In genomic region chr16:19014456-19014855, GRCh38 we compare ENCODE assay signal across 18 cellular contexts. TPM values are rescaled to one million over a fixed set of nuclear protein-coding genes. Genes with fewer than 3 reads are reported as not detected.
DNase-seq lines count a peak whose midpoint lies in the region; ATAC-seq, FAIRE-seq and TF ChIP-seq lines count a peak whose summit lies in the region.
"Had no signal": no experiment of that assay in that cellular context is flagged by ENCODE, and none has a peak within 500 bp of the region (broad histone marks: within the 10 kb centered on the region; RNA-seq: fewer than 3 reads in every experiment).

No MANE protein-coding gene starts in this region.

- no peaks in the 10 kb centered on the region for H3K9me3 ChIP-seq in GM23248 (ENCODE audit: low read depth)
- H3K9me3 ChIP-seq in CD4-positive, alpha-beta T cell (ENCODE audit: control insufficient read depth, low read length): no peaks in the 10 kb centered on the region
- H3K9me3 ChIP-seq: HAP-1, SK-N-SH had no signal

- H3K4me2 ChIP-seq in GM23248 (ENCODE audit: unreplicated experiment) (no peak overlapping the region), mesendoderm (ENCODE audit: low read length) (no peak overlapping the region)
- H3K4me2 ChIP-seq: BLaER1, SK-N-SH had no signal

- POLR2A ChIA-PET in CD4-positive, alpha-beta T cell (lab: Charles Lee): no interaction called here

- ATAC-seq in CD4-positive, alpha-beta T cell (ENCODE audit: poor library complexity): no peak
- ATAC-seq: activated CD4-positive, CD25-positive, alpha-beta regulatory T cell treated with anti-CD3 and anti-CD28 coated beads, Interleukin-2, amount 50 U/mL, for 24 hours; stimulated activated memory B cell treated with anti-CD40 and anti-IgM and Interleukin-4, amounts not matched to agents 10 μg/mL and 1 μg/mL and 100 μg/mL, for 72 hours had no signal

- peak; percentile 29 for TF ChIP-seq CTCF in bronchial epithelial cell (IDR thresholded peaks at IDR 0.05; ENCODE audit: insufficient read depth, low read length, severe bottlenecking)
- no peak for TF ChIP-seq CTCF in CD4-positive, alpha-beta T cell (IDR thresholded peaks at IDR 0.05)

- H2AK5ac ChIP-seq in mesendoderm (ENCODE audit: low read length): no peak overlapping the region

- H4K8ac ChIP-seq in mesendoderm (ENCODE audit: low read depth, low read length): no peak overlapping the region

- no peak overlapping the region for H3K27ac Mint-ChIP-seq in CD4-positive, alpha-beta T cell
- H3K27ac Mint-ChIP-seq: stimulated activated memory B cell treated with anti-CD40 and anti-IgM and Interleukin-4, amounts not matched to agents 10 μg/mL and 1 μg/mL and 100 μg/mL, for 72 hours had no signal

- no peak overlapping the region for H3K56ac ChIP-seq in mesendoderm (ENCODE audit: low read length)

- no peaks in the 10 kb centered on the region for H3K9me2 ChIP-seq in GM23248 (ENCODE audit: insufficient read depth)
- H3K9me2 ChIP-seq: SK-N-SH had no signal

- H3K4me1 ChIP-seq in GM23248 (ENCODE audit: insufficient read depth): no peaks in the 10 kb centered on the region; the same call in 1 of the 2 replicates
- no peaks in the 10 kb centered on the region for H3K4me1 ChIP-seq in mesendoderm (ENCODE audit: control insufficient read depth, low read depth, low read length)
- H3K4me1 ChIP-seq: BLaER1, HAP-1 had no signal

- no peak overlapping the region for H3K9ac ChIP-seq in GM23248
- no peak overlapping the region for H3K9ac ChIP-seq in mesendoderm (ENCODE audit: low read length)
- H3K9ac ChIP-seq: BLaER1, SK-N-SH had no signal

- H2BK5ac ChIP-seq in mesendoderm (ENCODE audit: low read length): no peak overlapping the region

- CTCF ChIA-PET in CD4-positive, alpha-beta T cell (lab: Charles Lee): no interaction called here

- peaks cover under 1% of the 10 kb centered on the region for H3F3A ChIP-seq in GM23248 (ENCODE audit: insufficient read depth)

- H3K4me1 Mint-ChIP-seq in CD4-positive, alpha-beta T cell (ENCODE audit: low read depth): no peaks in the 10 kb centered on the region
- H3K4me1 Mint-ChIP-seq: stimulated activated memory B cell treated with anti-CD40 and anti-IgM and Interleukin-4, amounts not matched to agents 10 μg/mL and 1 μg/mL and 100 μg/mL, for 72 hours had no signal

- no peaks in the 10 kb centered on the region for H3K36me3 Mint-ChIP-seq in CD4-positive, alpha-beta T cell (ENCODE audit: low read depth)
- H3K36me3 Mint-ChIP-seq: stimulated activated memory B cell treated with anti-CD40 and anti-IgM and Interleukin-4, amounts not matched to agents 10 μg/mL and 1 μg/mL and 100 μg/mL, for 72 hours had no signal

- H3K36me3 ChIP-seq in GM23248 (ENCODE audit: low read depth): no peaks in the 10 kb centered on the region
- H3K36me3 ChIP-seq in bronchial epithelial cell (ENCODE audit: control insufficient read depth, insufficient read depth, low read length): peaks cover 10% of the 10 kb centered on the region
- H3K36me3 ChIP-seq in mesendoderm (ENCODE audit: control insufficient read depth, insufficient read depth, low read length): no peaks in the 10 kb centered on the region
- H3K36me3 ChIP-seq: BLaER1 had no signal

- no peaks in the 10 kb centered on the region for H3K9me3 Mint-ChIP-seq in CD4-positive, alpha-beta T cell
- H3K9me3 Mint-ChIP-seq: stimulated activated memory B cell treated with anti-CD40 and anti-IgM and Interleukin-4, amounts not matched to agents 10 μg/mL and 1 μg/mL and 100 μg/mL, for 72 hours had no signal

- no peaks in the 10 kb centered on the region for H3K27me3 ChIP-seq in GM23248 (replicated peaks; ENCODE audit: insufficient read depth)
- no peaks in the 10 kb centered on the region for H3K27me3 ChIP-seq in bronchial epithelial cell (ENCODE audit: control insufficient read depth, insufficient read depth, low read length)
- no peaks in the 10 kb centered on the region for H3K27me3 ChIP-seq in mesendoderm (ENCODE audit: insufficient read depth, low read length, poor library complexity)
- H3K27me3 ChIP-seq in CD4-positive, alpha-beta T cell (ENCODE audit: control insufficient read depth, insufficient read depth, low read length): no peaks in the 10 kb centered on the region
- H3K27me3 ChIP-seq: BLaER1 had no signal

- no peaks in the 10 kb centered on the region for H3K79me2 ChIP-seq in GM23248 (ENCODE audit: insufficient read depth)
- H3K79me2 ChIP-seq in mesendoderm (ENCODE audit: control insufficient read depth, insufficient read depth, low read length): no peaks in the 10 kb centered on the region

- no peak overlapping the region for H2BK15ac ChIP-seq in mesendoderm (replicated peaks; ENCODE audit: low read depth)

- in situ Hi-C loops in GM23248 (cut with MboI): no loop called here

- H3K4me3 ChIP-seq in GM23248 (no peak overlapping the region), bronchial epithelial cell (ENCODE audit: low read depth, low read length) (no peak overlapping the region), mesendoderm (ENCODE audit: low read length) (no peak overlapping the region)
- H3K4me3 ChIP-seq: BLaER1, coronary artery, HAP-1 had no signal

- no peak overlapping the region for H2BK120ac ChIP-seq in mesendoderm (ENCODE audit: low read depth, low read length)

- H3K79me1 ChIP-seq in mesendoderm (ENCODE audit: low read length): no peaks in the 10 kb centered on the region

- intact Hi-C loops in CD4-positive, alpha-beta T cell (cut with DNase I, micrococcal nuclease): no loop called here

- DNase-seq in GM23248 (peak; percentile 30), NCI-H69 (lab: John Stamatoyannopoulos, UW) (peak; percentile 33), bronchial epithelial cell (ENCODE audit: low read depth) (peak; percentile 19), mesendoderm (peak; percentile 34), AG08395 (ENCODE audit: low spot score) (no peak), NCI-H526 treated with DMSO at 0.1 percent for 48 hours (lab: John Stamatoyannopoulos, UW) (no peak), NCI-H2029 (lab: John Stamatoyannopoulos, UW) (no peak)
- no peak for DNase-seq in CD4-positive, alpha-beta T cell
- DNase-seq: NCI-H1436; NCI-H526; SK-N-SH; stimulated activated CD4-positive, alpha-beta T cell treated with anti-CD3 and anti-CD28 coated beads, Interleukin-4, amount 100 ng/mL, for 1 hour had no signal

- peak; percentile 85 for FAIRE-seq in bronchial epithelial cell (lab: Jason Lieb, UNC)
- FAIRE-seq: HTR-8/SVneo had no signal

- no peak overlapping the region for H3K18ac ChIP-seq in mesendoderm (ENCODE audit: low read length)

- H2AFZ ChIP-seq in GM23248: no peak overlapping the region

- WGBS in GM23248 (ENCODE audit: low coverage in 1 of 2, low lambda C conversion rate in 2 of 2, missing lambda C conversion rate in 2 of 2), 2 experiments: 62 to 68% methylated on average over 7 of the region's 7 CpGs
- no CpG with 5 or more reads among the region's 7 CpGs for WGBS in mesendoderm (ENCODE audit: extremely low coverage, insufficient coverage, low lambda C conversion rate)

- H3K27me3 Mint-ChIP-seq in CD4-positive, alpha-beta T cell: no peaks in the 10 kb centered on the region

- no peak overlapping the region for H3K4ac ChIP-seq in mesendoderm (ENCODE audit: low read depth, low read length)

- no peaks in the 10 kb centered on the region for H4K20me1 ChIP-seq in GM23248 (ENCODE audit: insufficient read depth)
- H4K20me1 ChIP-seq: BLaER1 had no signal

- H3K27ac ChIP-seq in GM23248: no peak overlapping the region
- no peak overlapping the region for H3K27ac ChIP-seq in mesendoderm (ENCODE audit: low read depth, low read length)
- H3K27ac ChIP-seq in CD4-positive, alpha-beta T cell (ENCODE audit: low read depth, low read length): no peak overlapping the region
- H3K27ac ChIP-seq: BLaER1, coronary artery had no signal

- no peak overlapping the region for H4K5ac ChIP-seq in mesendoderm (ENCODE audit: low read length)

- H3K23ac ChIP-seq in mesendoderm (ENCODE audit: low read length): no peak overlapping the region

- H3K4me3 Mint-ChIP-seq in CD4-positive, alpha-beta T cell: no peak overlapping the region
- H3K4me3 Mint-ChIP-seq: stimulated activated memory B cell treated with anti-CD40 and anti-IgM and Interleukin-4, amounts not matched to agents 10 μg/mL and 1 μg/mL and 100 μg/mL, for 72 hours had no signal

RNA-seq across cellular contexts. Expression of gene TMC7, which starts 30.7 kb away (rescaled TPM):
- 0.25 and 0.54 TPM in 2 replicates for total RNA-seq in GM23248 (2014; rRNA removed; shearing (Covaris generic))
- 1.4 TPM in 2 replicates for polyA plus RNA-seq in GM23248 (2016; fragmentation: Nextera tagmentation; extraction: Ambion mirVana)
- 3.1 and 5.0 TPM in 2 replicates for total RNA-seq in bronchial epithelial cell
- 1.4 TPM for polyA plus RNA-seq in mesendoderm (2013, experiment 1 of 2)
- 1.5 TPM for polyA plus RNA-seq in mesendoderm (2013, experiment 2 of 2)
- not detected for total RNA-seq in CD4-positive, alpha-beta T cell

RNA-seq across cellular contexts. Expression of gene COQ7, which starts 53.0 kb away (rescaled TPM):
- total RNA-seq in GM23248 (2014; rRNA removed; shearing (Covaris generic)): 9.9 and 19.7 TPM in 2 replicates
- 9.6 and 9.8 TPM in 2 replicates for polyA plus RNA-seq in GM23248 (2016; fragmentation: Nextera tagmentation; extraction: Ambion mirVana)
- total RNA-seq in bronchial epithelial cell: 15.5 and 19.5 TPM in 2 replicates
- polyA plus RNA-seq in mesendoderm (2013, experiment 1 of 2): 12.6 TPM
- polyA plus RNA-seq in mesendoderm (2013, experiment 2 of 2): 12.3 TPM
- total RNA-seq in CD4-positive, alpha-beta T cell: 1 to 10 TPM; 7.9 to 9.1 TPM

Comparison
In these comparisons a context has a peak if more than half of its experiments do, and no peak if none do; other contexts are left out.
1. DNase-seq: peak in GM23248 (single experiment), NCI-H69 (single experiment), bronchial epithelial cell (single experiment) and mesendoderm (single experiment); none in AG08395 (single experiment), NCI-H526 treated with DMSO at 0.1 percent for 48 hours (single experiment), NCI-H2029 (single experiment) and CD4-positive, alpha-beta T cell (0 of 10).